9 cellular contexts compared by ENCODE assay signal in genomic region chr2:239293450-239294430, GRCh38.
DNase-seq lines count a peak whose midpoint lies in the region; ATAC-seq, FAIRE-seq and TF ChIP-seq lines count a peak whose summit lies in the region.
"Had no signal": no experiment of that assay in that cellular context is flagged by ENCODE, and none has a peak within 500 bp of the region (broad histone marks: within the 10 kb centered on the region; RNA-seq: fewer than 3 reads in every experiment).

No MANE protein-coding gene starts in this region.

- in situ Hi-C loops in GM12878 (cut with MboI): no loop called here

- peak overlapping the region; percentile 38; the same call in 1 of the 2 replicates for H3K4me2 ChIP-seq in GM12878 (ENCODE audit: control insufficient read depth, insufficient read depth)

- H3K36me3 ChIP-seq in GM12878 (ENCODE audit: control insufficient read depth in 2 of 2, insufficient read depth in 2 of 2, low read length in 1 of 2) (no peaks in the 10 kb centered on the region), skeletal muscle tissue (ENCODE audit: control insufficient read depth in 3 of 3, insufficient read depth in 3 of 3, low read length in 3 of 3) (peaks cover 0 to 13% (median 0%) of the 10 kb centered on the region in 3 donors)

- H3K9ac ChIP-seq in GM12878 (ENCODE audit: control insufficient read depth, insufficient read depth, low read length) (no peak overlapping the region), skeletal muscle tissue (ENCODE audit: low read depth in 1 of 3, low read length in 3 of 3) (peak overlapping the region in 1 of 3 donors; percentile 69)

- no peak for TF ChIP-seq RAD21 in GM12878 (IDR thresholded peaks at IDR 0.05; ENCODE audit: insufficient read depth, low read depth, low read length)

- H3K4me3 Mint-ChIP-seq in IgD-negative memory B cell: peak overlapping the region in 1 of 4 donors; percentile 64

- H2AFZ ChIP-seq in GM12878 (ENCODE audit: control insufficient read depth, low read depth, low read length): no peak overlapping the region

- ATAC-seq in GM12878 (peak; percentile 95), HG03378 (IDR thresholded peaks at IDR 0.05; ENCODE audit: unreplicated experiment) (no peak)

- H3K4me1 ChIP-seq in GM12878 (ENCODE audit: control insufficient read depth, insufficient read depth, low read length): peaks cover 19% of the 10 kb centered on the region
- H3K4me1 ChIP-seq in skeletal muscle tissue (ENCODE audit: control insufficient read depth in 3 of 3, insufficient read depth in 3 of 3, low read length in 3 of 3): peaks cover 91 to 94% (median 93%) of the 10 kb centered on the region in 3 donors

- peak overlapping the region; percentile 28 to 99 (median 83) for H3K27ac Mint-ChIP-seq in IgD-negative memory B cell

- CTCF ChIA-PET in GM12878 (lab: Yijun Ruan, JAX): interaction anchor here (0.9 to 2.5 kb wide), 4 partner anchors 10 to 150 kb away, joined by 3 to 10 read pairs (median 6); no protein-coding TSS in a partner anchor

- no peaks in the 10 kb centered on the region for H3K79me2 ChIP-seq in GM12878 (ENCODE audit: control insufficient read depth, insufficient read depth, low read length)

- POLR2A ChIA-PET in GM12878 (lab: Charles Lee): interaction anchor here (0.7 to 1.5 kb wide), 4 partner anchors 10 to 88 kb away, joined by 3 to 4 read pairs (median 3); no protein-coding TSS in a partner anchor

- 40% methylated on average over 23 of the region's 23 CpGs for WGBS in GM12878 (ENCODE audit: insufficient coverage, insufficient replicate concordance, low lambda C conversion rate, missing lambda C conversion rate)

- no peaks in the 10 kb centered on the region for H3K36me3 Mint-ChIP-seq in IgD-negative memory B cell

- H3K27me3 Mint-ChIP-seq in IgD-negative memory B cell: peaks cover 18% of the 10 kb centered on the region

- H3K9me3 ChIP-seq in GM12878 (replicated peaks; ENCODE audit: control insufficient read depth, insufficient read depth, low read length): no peaks in the 10 kb centered on the region
- no peaks in the 10 kb centered on the region for H3K9me3 ChIP-seq in skeletal muscle tissue (ENCODE audit: control insufficient read depth in 3 of 3, low read length in 3 of 3)

- H3K27ac ChIP-seq in GM12878 (ENCODE audit: control insufficient read depth, insufficient read depth): no peak overlapping the region
- H3K27ac ChIP-seq in skeletal muscle tissue (ENCODE audit: low read depth, low read length): peak overlapping the region; percentile 90
- H3K27ac ChIP-seq: HL-60 had no signal

- no TSS peak for BruUV-seq in GM12878 (replicated peaks; lab: Mats Ljungman, UMichigan)

- 0 out of 6 replicates have a peak, but pooled peaks of 1 of the 3 experiments have one; percentile 1 for TF ChIP-seq CTCF in GM12878 (IDR thresholded peaks at IDR 0.05 in 2 of 3, conservative IDR thresholded peaks at IDR 0.05 in 1 of 3; ENCODE audit: control insufficient read depth in 2 of 3, extremely low read depth in 1 of 3, insufficient read depth in 1 of 3, low read depth in 3 of 3, low read length in 3 of 3)

- TF ChIP-seq POLR2A in GM12878 (IDR thresholded peaks at IDR 0.05; ENCODE audit: low read depth, low read length): no peak

- peaks cover 45 to 61% (median 45%) of the 10 kb centered on the region in 3 donors for H3K4me1 Mint-ChIP-seq in IgD-negative memory B cell

- intact Hi-C loops in GM12878 (cut with micrococcal nuclease; ENCODE audit: unreplicated experiment): no loop called here

- peak in 1 of 2 experiments; percentile 70; a peak in 3 of 4 replicates for TF ChIP-seq EP300 in GM12878 (IDR thresholded peaks at IDR 0.05; ENCODE audit: borderline replicate concordance in 1 of 2, control insufficient read depth in 1 of 2, low read depth in 2 of 2, low read length in 2 of 2)

- FAIRE-seq in GM19239 (lab: Jason Lieb, UNC): no peak
- peak; percentile 57 for FAIRE-seq in GM12878 (lab: Jason Lieb, UNC)

- H3K4me3 ChIP-seq in GM12878: no peak overlapping the region
- H3K4me3 ChIP-seq in skeletal muscle tissue (ENCODE audit: low read length in 3 of 3): no peak overlapping the region

- H3K27me3 ChIP-seq in GM12878 (replicated peaks in 1 of 2; ENCODE audit: control insufficient read depth in 2 of 2, insufficient read depth in 2 of 2, low read length in 1 of 2) (no peaks in the 10 kb centered on the region), skeletal muscle tissue (ENCODE audit: control insufficient read depth in 3 of 3, insufficient read depth in 3 of 3, low read length in 3 of 3) (no peaks in the 10 kb centered on the region)

- no peaks in the 10 kb centered on the region for H3K9me3 Mint-ChIP-seq in IgD-negative memory B cell

- RAD21 ChIA-PET in GM12878 (lab: Charles Lee; ENCODE audit: unreplicated experiment): interaction anchor here (0.9 to 2.4 kb wide), 5 partner anchors 8 to 107 kb away, joined by 3 to 11 read pairs (median 5); partner anchors contain the start of gene HDAC4

- SMC1A ChIA-PET in GM12878 (lab: Charles Lee; ENCODE audit: uncharacterized antibody, unreplicated experiment): interaction anchor here (1.0 to 2.9 kb wide), 8 partner anchors 9 to 107 kb away, joined by 3 to 12 read pairs (median 5); partner anchors contain the start of gene HDAC4

- DNase-seq in GM19239 (ENCODE audit: insufficient read length, low spot score) (peak; percentile 32), GM12878 (ENCODE audit: low read depth, low spot score) (peak; percentile 26), hippocampal formation (lab: John Stamatoyannopoulos, UW) (no peak), NOMO-1 treated with dmso at 0.1 percent for 144 hours (lab: John Stamatoyannopoulos, UW; ENCODE audit: unreplicated experiment) (no peak), epidermal melanocyte (ENCODE audit: insufficient read length, low spot score) (no peak)

- peaks cover 7% of the 10 kb centered on the region for H4K20me1 ChIP-seq in GM12878 (ENCODE audit: control insufficient read depth, insufficient read depth)

TF ChIP-seq in GM12878, 131 proteins besides CTCF, POLR2A, EP300 and RAD21 (continues in another document):
- no peak for TF ChIP-seq MEF2A (IDR thresholded peaks at IDR 0.05; ENCODE audit: insufficient read depth, low read depth, low read length)
- no peak for TF ChIP-seq USF1 (IDR thresholded peaks at IDR 0.05; ENCODE audit: borderline replicate concordance, extremely low read length, insufficient read depth, low read depth, low read length)
- TF ChIP-seq HDGF (IDR thresholded peaks at IDR 0.05): no peak
- no peak for TF ChIP-seq NR2C2 (IDR thresholded peaks at IDR 0.05; ENCODE audit: borderline replicate concordance, control insufficient read depth, insufficient read length, low read depth)
- no peak for TF ChIP-seq ASH2L (IDR thresholded peaks at IDR 0.05; ENCODE audit: borderline replicate concordance, low read depth)
- no peak for TF ChIP-seq HCFC1 (IDR thresholded peaks at IDR 0.05; ENCODE audit: low read length)
- TF ChIP-seq ZBTB11 (CRISPR knock-in tag; IDR thresholded peaks at IDR 0.05): no peak
- no peak for TF ChIP-seq WRNIP1 (IDR thresholded peaks at IDR 0.05; ENCODE audit: borderline replicate concordance, low read depth, low read length)
- no peak for TF ChIP-seq ZNF207 (IDR thresholded peaks at IDR 0.05; ENCODE audit: borderline replicate concordance)
- TF ChIP-seq RBBP5 (conservative IDR thresholded peaks at IDR 0.05): no peak
- no peak for TF ChIP-seq IRF5 (IDR thresholded peaks at IDR 0.05; ENCODE audit: borderline replicate concordance)
- no peak for TF ChIP-seq TARDBP (IDR thresholded peaks at IDR 0.05; ENCODE audit: borderline replicate concordance)
- TF ChIP-seq MYB (IDR thresholded peaks at IDR 0.05; ENCODE audit: borderline replicate concordance, low read depth, low read length): no peak
- TF ChIP-seq YY1 (IDR thresholded peaks at IDR 0.05; ENCODE audit: low read depth, low read length): no peak
- TF ChIP-seq MXI1 (IDR thresholded peaks at IDR 0.05; ENCODE audit: low read depth, low read length): no peak

Comparison
In these comparisons a context has a peak if more than half of its experiments do, and no peak if none do; other contexts are left out.
1. DNase-seq: peak in GM19239 (single experiment) and GM12878 (single experiment); none in hippocampal formation (0 of 2), NOMO-1 treated with dmso at 0.1 percent for 144 hours (single experiment) and epidermal melanocyte (single experiment).